8 cellular contexts compared by ENCODE assay signal in the genomic region with DNA sequence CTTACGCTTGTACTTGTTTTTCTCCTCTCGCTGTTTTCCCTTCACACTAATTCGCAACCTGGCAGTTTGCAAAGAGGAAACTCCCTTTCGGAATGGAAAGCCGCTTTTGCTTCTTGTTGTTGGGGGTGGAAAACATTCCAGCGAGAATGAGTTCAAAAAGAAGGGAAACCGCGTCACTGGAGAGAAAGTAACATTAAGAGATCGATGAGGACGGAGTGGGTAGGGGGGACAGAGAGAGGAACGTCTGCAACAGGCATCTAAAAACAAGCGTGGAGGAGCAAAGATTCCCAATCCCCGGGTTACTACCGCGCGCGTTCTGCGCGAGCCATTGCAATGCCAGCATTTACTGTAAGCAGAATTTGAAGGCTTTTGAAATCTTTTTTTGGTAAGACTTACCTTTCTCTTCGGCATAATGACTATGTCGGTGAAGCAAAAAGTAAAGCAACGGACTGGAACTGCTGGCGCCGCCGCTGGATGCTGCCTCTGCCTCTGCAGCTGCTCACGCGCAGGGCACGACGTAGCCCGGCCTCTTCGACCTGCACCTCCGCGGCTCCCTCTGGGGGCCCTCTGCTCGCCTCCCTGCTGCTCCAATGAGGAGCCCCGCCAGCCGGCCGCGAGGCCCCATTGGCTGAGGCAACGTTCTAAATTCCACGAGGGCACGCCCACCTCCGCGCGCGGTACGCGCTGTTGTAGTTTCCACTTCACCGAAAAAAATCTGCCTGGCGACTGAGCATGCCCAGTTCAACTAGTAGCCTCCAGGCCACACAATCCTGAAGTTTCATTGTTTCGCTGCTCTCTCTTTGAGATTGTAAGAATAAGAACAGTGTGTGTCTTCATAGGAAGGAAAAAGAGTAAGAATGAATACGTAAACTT. TPM values are rescaled to one million over a fixed set of nuclear protein-coding genes. Genes with fewer than 3 reads are reported as not detected.
DNase-seq lines count a peak whose midpoint lies in the region; ATAC-seq, FAIRE-seq and TF ChIP-seq lines count a peak whose summit lies in the region.

A gene (minus strand): TSS at position 533 of the 873 bp plus-strand sequence.

- DNase-seq in AG10803 (ENCODE audit: low read depth) (peak; percentile 91), NCI-H446 treated with DMSO at 0.1 percent for 48 hours (lab: John Stamatoyannopoulos, UW) (peak; percentile 87), chondrocyte (ENCODE audit: low spot score) (peak; percentile 98), kidney (peak; percentile 98)
- DNase-seq in activated CD4-positive, alpha-beta T cell treated with anti-CD3 and anti-CD28 coated beads for 24 hours (ENCODE audit: low read depth in 2 of 2), result peak; percentile 82 to 85
- peak; percentile 95 for DNase-seq in stimulated activated CD4-positive, alpha-beta T cell treated with anti-CD3 and anti-CD28 coated beads, Interleukin-15, amount 100 ng/mL, for 24 hours

- H3K4me1 ChIP-seq in kidney (ENCODE audit: control insufficient read depth in 1 of 2, insufficient read depth in 1 of 2, low read depth in 1 of 2, low read length in 2 of 2), result peaks cover 10 to 13% of the 10 kb centered on the region in 2 donors

- no peaks in the 10 kb centered on the region for H3K27me3 Mint-ChIP-seq in chondrocyte (ENCODE audit: low read depth)

- peak within 1 kb of the TSS; percentile 95 to 96 for H3K9ac ChIP-seq in kidney (ENCODE audit: low read length in 2 of 2)

- no peaks in the 10 kb centered on the region for H3K9me3 Mint-ChIP-seq in chondrocyte (ENCODE audit: low read depth)

- H3K4me3 Mint-ChIP-seq in chondrocyte (ENCODE audit: unreplicated experiment), result peak within 1 kb of the TSS; percentile 90

- no peaks in the 10 kb centered on the region for H3K9me3 ChIP-seq in kidney (ENCODE audit: control insufficient read depth in 1 of 2, low read length in 2 of 2)

- H3K27ac Mint-ChIP-seq in chondrocyte (ENCODE audit: unreplicated experiment), result peak within 1 kb of the TSS; percentile 90

- H3K4me3 ChIP-seq in AG10803 (ENCODE audit: low read length) (peak within 1 kb of the TSS; percentile 69), kidney (ENCODE audit: low read length in 2 of 2) (peak within 1 kb of the TSS; percentile 91 to 97)

- peak; percentile 80 for FAIRE-seq in kidney (lab: Jason Lieb, UNC)

- ATAC-seq in GM19035 (IDR thresholded peaks at IDR 0.05; ENCODE audit: unreplicated experiment), result peak; percentile 91
- ATAC-seq in HG03354 (IDR thresholded peaks at IDR 0.05; ENCODE audit: poor library complexity, severe bottlenecking, unreplicated experiment), result peak; percentile 93

- TF ChIP-seq CTCF in AG10803 (conservative IDR thresholded peaks at IDR 0.05; ENCODE audit: low read length), result peak; percentile 17; the same call in 1 of the 2 replicates
- TF ChIP-seq CTCF in chondrocyte (IDR thresholded peaks at IDR 0.05), result no peak
- peak; percentile 3 for TF ChIP-seq CTCF in kidney (IDR thresholded peaks at IDR 0.05; ENCODE audit: borderline replicate concordance, extremely low read depth, insufficient read depth)

- H3K36me3 ChIP-seq in kidney (ENCODE audit: control insufficient read depth in 1 of 2, insufficient read depth in 2 of 2, low read length in 2 of 2), result no peaks in the 10 kb centered on the region

- H3K36me3 Mint-ChIP-seq in chondrocyte (ENCODE audit: low read depth), result no peaks in the 10 kb centered on the region

- peaks cover 4% of the 10 kb centered on the region for H3K4me1 Mint-ChIP-seq in chondrocyte (ENCODE audit: low read depth)

- peak within 1 kb of the TSS; percentile 74 to 86 for H3K27ac ChIP-seq in kidney (ENCODE audit: low read depth in 2 of 2, low read length in 2 of 2)

- intact Hi-C loops in kidney (cut with DNase I), result no loop called here

RNA-seq across cellular contexts. Expression of the gene that starts here (rescaled TPM):
- total RNA-seq in chondrocyte (30.8 to 55.5 TPM (median 36.2 TPM) in 3 replicates), kidney (110 TPM)
- polyA plus RNA-seq in kidney (ENCODE audit: insufficient read depth, low read depth, low replicate concordance), result 314 TPM

Comparison
In these comparisons a context has a peak if more than half of its experiments do, and no peak if none do; other contexts are left out.
1. Peak in every context shown above with its lines: DNase-seq, ATAC-seq, H3K4me3 ChIP-seq and H3K27ac ChIP-seq.